In the genomic region with DNA sequence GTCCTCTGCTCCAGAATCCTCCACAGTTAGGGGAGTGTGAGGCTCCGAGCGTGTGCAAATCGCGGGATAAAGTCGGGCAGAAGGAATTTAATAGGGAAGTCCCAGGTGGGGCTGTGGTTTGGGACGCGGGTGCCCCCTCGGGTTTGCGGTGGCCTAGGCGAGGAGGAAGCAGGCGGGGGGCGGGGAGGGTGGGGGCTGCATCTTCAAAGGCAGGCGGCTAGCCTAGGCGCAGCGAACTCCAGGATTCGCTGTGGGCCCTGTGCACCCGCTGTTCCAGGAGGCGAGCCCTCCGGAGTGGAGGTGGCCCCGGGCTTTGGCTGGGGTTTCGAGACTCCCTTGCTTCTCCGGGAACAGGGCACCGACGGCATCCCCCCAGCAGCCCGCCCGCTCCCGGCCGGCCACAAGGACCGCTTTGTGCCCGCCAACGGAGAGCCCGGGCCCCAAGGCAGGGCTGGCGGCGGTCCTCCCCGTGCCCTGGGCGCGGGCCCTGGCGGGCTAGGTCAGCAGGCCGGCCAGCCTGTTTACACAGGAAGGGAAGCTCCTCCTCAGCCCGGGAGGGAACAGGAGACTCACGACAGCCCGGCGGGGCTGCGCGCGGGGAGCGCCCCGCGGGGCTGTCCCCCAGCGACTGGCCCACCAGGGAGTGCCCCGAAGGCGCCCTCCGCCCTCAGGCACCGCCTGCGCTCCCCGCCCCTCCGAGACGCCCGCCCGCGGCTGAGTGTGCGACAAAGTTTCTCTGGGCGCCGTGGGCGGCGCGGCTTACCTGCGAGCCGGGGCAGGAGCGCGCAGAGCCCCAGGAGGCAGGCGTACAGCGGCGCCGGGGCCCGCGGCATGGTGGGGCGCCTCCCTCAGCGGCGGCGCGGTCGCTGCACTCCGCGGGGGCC, we compare ENCODE assay signal across 1 cellular context.
TF ChIP-seq lines count a peak whose summit lies in the region.

No MANE protein-coding gene starts in this region.

TF ChIP-seq in HepG2, 621 proteins besides CTCF, POLR2A, EP300 and RAD21 (continued from another document and continues in another):
- TF ChIP-seq, protein P1, sequence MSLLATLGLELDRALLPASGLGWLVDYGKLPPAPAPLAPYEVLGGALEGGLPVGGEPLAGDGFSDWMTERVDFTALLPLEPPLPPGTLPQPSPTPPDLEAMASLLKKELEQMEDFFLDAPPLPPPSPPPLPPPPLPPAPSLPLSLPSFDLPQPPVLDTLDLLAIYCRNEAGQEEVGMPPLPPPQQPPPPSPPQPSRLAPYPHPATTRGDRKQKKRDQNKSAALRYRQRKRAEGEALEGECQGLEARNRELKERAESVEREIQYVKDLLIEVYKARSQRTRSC (CRISPR knock-in tag; IDR thresholded peaks at IDR 0.05; ENCODE audit: low read depth): no peak
- TF ChIP-seq NR2F2 (IDR thresholded peaks at IDR 0.05; ENCODE audit: borderline replicate concordance, low read depth): no peak
- TF ChIP-seq RORA (CRISPR knock-in tag; IDR thresholded peaks at IDR 0.05): no peak
- TF ChIP-seq TAF15 (IDR thresholded peaks at IDR 0.05; ENCODE audit: low read depth, low read length, poor library complexity, severe bottlenecking): no peak
- TF ChIP-seq POLR2G (IDR thresholded peaks at IDR 0.05; ENCODE audit: low read depth, low read length): peak; percentile 71
- TF ChIP-seq CENPT (CRISPR knock-in tag; IDR thresholded peaks at IDR 0.05; ENCODE audit: low read depth): no peak
- TF ChIP-seq NCOA1 (CRISPR knock-in tag; IDR thresholded peaks at IDR 0.05): no peak
- no peak for TF ChIP-seq ZNF530 (CRISPR knock-in tag; IDR thresholded peaks at IDR 0.05; ENCODE audit: low read depth)
- no peak; the same call in 1 of the 2 replicates for TF ChIP-seq HIVEP1 (CRISPR knock-in tag; IDR thresholded peaks at IDR 0.05)
- peak; percentile 30 for TF ChIP-seq YY1 (IDR thresholded peaks at IDR 0.05; ENCODE audit: insufficient read depth, insufficient replicate concordance, low read depth, low read length)
- TF ChIP-seq ZNF274 (CRISPR knock-in tag; IDR thresholded peaks at IDR 0.05): peak; percentile 34; the same call in 1 of the 2 replicates
- TF ChIP-seq NFE2 (CRISPR knock-in tag; IDR thresholded peaks at IDR 0.05): no peak
- TF ChIP-seq KDM1A (CRISPR knock-in tag; IDR thresholded peaks at IDR 0.05): no peak
- TF ChIP-seq SP140L (CRISPR knock-in tag; IDR thresholded peaks at IDR 0.05; ENCODE audit: borderline replicate concordance): no peak
- TF ChIP-seq, protein P2, sequence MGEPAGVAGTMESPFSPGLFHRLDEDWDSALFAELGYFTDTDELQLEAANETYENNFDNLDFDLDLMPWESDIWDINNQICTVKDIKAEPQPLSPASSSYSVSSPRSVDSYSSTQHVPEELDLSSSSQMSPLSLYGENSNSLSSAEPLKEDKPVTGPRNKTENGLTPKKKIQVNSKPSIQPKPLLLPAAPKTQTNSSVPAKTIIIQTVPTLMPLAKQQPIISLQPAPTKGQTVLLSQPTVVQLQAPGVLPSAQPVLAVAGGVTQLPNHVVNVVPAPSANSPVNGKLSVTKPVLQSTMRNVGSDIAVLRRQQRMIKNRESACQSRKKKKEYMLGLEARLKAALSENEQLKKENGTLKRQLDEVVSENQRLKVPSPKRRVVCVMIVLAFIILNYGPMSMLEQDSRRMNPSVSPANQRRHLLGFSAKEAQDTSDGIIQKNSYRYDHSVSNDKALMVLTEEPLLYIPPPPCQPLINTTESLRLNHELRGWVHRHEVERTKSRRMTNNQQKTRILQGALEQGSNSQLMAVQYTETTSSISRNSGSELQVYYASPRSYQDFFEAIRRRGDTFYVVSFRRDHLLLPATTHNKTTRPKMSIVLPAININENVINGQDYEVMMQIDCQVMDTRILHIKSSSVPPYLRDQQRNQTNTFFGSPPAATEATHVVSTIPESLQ (CRISPR knock-in tag; conservative IDR thresholded peaks at IDR 0.05): no peak
- TF ChIP-seq, protein P3, sequence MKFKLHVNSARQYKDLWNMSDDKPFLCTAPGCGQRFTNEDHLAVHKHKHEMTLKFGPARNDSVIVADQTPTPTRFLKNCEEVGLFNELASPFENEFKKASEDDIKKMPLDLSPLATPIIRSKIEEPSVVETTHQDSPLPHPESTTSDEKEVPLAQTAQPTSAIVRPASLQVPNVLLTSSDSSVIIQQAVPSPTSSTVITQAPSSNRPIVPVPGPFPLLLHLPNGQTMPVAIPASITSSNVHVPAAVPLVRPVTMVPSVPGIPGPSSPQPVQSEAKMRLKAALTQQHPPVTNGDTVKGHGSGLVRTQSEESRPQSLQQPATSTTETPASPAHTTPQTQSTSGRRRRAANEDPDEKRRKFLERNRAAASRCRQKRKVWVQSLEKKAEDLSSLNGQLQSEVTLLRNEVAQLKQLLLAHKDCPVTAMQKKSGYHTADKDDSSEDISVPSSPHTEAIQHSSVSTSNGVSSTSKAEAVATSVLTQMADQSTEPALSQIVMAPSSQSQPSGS (CRISPR knock-in tag; IDR thresholded peaks at IDR 0.05): 0 out of 2 replicates have a peak, but pooled peaks have one; percentile 31
- TF ChIP-seq, protein P4, sequence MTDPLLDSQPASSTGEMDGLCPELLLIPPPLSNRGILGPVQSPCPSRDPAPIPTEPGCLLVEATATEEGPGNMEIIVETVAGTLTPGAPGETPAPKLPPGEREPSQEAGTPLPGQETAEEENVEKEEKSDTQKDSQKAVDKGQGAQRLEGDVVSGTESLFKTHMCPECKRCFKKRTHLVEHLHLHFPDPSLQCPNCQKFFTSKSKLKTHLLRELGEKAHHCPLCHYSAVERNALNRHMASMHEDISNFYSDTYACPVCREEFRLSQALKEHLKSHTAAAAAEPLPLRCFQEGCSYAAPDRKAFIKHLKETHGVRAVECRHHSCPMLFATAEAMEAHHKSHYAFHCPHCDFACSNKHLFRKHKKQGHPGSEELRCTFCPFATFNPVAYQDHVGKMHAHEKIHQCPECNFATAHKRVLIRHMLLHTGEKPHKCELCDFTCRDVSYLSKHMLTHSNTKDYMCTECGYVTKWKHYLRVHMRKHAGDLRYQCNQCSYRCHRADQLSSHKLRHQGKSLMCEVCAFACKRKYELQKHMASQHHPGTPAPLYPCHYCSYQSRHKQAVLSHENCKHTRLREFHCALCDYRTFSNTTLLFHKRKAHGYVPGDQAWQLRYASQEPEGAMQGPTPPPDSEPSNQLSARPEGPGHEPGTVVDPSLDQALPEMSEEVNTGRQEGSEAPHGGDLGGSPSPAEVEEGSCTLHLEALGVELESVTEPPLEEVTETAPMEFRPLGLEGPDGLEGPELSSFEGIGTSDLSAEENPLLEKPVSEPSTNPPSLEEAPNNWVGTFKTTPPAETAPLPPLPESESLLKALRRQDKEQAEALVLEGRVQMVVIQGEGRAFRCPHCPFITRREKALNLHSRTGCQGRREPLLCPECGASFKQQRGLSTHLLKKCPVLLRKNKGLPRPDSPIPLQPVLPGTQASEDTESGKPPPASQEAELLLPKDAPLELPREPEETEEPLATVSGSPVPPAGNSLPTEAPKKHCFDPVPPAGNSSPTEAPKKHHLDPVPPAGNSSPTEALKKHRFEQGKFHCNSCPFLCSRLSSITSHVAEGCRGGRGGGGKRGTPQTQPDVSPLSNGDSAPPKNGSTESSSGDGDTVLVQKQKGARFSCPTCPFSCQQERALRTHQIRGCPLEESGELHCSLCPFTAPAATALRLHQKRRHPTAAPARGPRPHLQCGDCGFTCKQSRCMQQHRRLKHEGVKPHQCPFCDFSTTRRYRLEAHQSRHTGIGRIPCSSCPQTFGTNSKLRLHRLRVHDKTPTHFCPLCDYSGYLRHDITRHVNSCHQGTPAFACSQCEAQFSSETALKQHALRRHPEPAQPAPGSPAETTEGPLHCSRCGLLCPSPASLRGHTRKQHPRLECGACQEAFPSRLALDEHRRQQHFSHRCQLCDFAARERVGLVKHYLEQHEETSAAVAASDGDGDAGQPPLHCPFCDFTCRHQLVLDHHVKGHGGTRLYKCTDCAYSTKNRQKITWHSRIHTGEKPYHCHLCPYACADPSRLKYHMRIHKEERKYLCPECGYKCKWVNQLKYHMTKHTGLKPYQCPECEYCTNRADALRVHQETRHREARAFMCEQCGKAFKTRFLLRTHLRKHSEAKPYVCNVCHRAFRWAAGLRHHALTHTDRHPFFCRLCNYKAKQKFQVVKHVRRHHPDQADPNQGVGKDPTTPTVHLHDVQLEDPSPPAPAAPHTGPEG (CRISPR knock-in tag; IDR thresholded peaks at IDR 0.05): peak; percentile 51; the same call in 1 of the 2 replicates
- no peak for TF ChIP-seq YEATS2 (CRISPR knock-in tag; IDR thresholded peaks at IDR 0.05; ENCODE audit: borderline replicate concordance)
- TF ChIP-seq ZNF33A (CRISPR knock-in tag; IDR thresholded peaks at IDR 0.05; ENCODE audit: borderline replicate concordance): no peak
- no peak for TF ChIP-seq GFI1 (CRISPR knock-in tag; IDR thresholded peaks at IDR 0.05; ENCODE audit: borderline replicate concordance)
- TF ChIP-seq, protein P5, sequence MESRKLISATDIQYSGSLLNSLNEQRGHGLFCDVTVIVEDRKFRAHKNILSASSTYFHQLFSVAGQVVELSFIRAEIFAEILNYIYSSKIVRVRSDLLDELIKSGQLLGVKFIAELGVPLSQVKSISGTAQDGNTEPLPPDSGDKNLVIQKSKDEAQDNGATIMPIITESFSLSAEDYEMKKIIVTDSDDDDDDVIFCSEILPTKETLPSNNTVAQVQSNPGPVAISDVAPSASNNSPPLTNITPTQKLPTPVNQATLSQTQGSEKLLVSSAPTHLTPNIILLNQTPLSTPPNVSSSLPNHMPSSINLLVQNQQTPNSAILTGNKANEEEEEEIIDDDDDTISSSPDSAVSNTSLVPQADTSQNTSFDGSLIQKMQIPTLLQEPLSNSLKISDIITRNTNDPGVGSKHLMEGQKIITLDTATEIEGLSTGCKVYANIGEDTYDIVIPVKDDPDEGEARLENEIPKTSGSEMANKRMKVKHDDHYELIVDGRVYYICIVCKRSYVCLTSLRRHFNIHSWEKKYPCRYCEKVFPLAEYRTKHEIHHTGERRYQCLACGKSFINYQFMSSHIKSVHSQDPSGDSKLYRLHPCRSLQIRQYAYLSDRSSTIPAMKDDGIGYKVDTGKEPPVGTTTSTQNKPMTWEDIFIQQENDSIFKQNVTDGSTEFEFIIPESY (CRISPR knock-in tag; IDR thresholded peaks at IDR 0.05): no peak
- no peak for TF ChIP-seq SOX6 (IDR thresholded peaks at IDR 0.05)
- TF ChIP-seq SOX6 (CRISPR knock-in tag; IDR thresholded peaks at IDR 0.05): no peak
- TF ChIP-seq, protein P6, sequence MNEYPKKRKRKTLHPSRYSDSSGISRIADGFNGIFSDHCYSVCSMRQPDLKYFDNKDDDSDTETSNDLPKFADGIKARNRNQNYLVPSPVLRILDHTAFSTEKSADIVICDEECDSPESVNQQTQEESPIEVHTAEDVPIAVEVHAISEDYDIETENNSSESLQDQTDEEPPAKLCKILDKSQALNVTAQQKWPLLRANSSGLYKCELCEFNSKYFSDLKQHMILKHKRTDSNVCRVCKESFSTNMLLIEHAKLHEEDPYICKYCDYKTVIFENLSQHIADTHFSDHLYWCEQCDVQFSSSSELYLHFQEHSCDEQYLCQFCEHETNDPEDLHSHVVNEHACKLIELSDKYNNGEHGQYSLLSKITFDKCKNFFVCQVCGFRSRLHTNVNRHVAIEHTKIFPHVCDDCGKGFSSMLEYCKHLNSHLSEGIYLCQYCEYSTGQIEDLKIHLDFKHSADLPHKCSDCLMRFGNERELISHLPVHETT (CRISPR knock-in tag; conservative IDR thresholded peaks at IDR 0.05): no peak
- TF ChIP-seq ZNF737 (CRISPR knock-in tag; IDR thresholded peaks at IDR 0.05; ENCODE audit: borderline replicate concordance): no peak
- TF ChIP-seq ZNF3 (CRISPR knock-in tag; IDR thresholded peaks at IDR 0.05): no peak
- no peak for TF ChIP-seq SAFB2 (CRISPR knock-in tag; IDR thresholded peaks at IDR 0.05; ENCODE audit: borderline replicate concordance, low read depth)
- no peak for TF ChIP-seq ZNF790 (CRISPR knock-in tag; IDR thresholded peaks at IDR 0.05; ENCODE audit: borderline replicate concordance)
- TF ChIP-seq, protein P7, sequence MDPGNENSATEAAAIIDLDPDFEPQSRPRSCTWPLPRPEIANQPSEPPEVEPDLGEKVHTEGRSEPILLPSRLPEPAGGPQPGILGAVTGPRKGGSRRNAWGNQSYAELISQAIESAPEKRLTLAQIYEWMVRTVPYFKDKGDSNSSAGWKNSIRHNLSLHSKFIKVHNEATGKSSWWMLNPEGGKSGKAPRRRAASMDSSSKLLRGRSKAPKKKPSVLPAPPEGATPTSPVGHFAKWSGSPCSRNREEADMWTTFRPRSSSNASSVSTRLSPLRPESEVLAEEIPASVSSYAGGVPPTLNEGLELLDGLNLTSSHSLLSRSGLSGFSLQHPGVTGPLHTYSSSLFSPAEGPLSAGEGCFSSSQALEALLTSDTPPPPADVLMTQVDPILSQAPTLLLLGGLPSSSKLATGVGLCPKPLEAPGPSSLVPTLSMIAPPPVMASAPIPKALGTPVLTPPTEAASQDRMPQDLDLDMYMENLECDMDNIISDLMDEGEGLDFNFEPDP (CRISPR knock-in tag; conservative IDR thresholded peaks at IDR 0.05): no peak
- no peak for TF ChIP-seq MTA3 (CRISPR knock-in tag; IDR thresholded peaks at IDR 0.05)
- peak; percentile 39; the same call in 1 of the 2 replicates for TF ChIP-seq KAT8 (CRISPR knock-in tag; IDR thresholded peaks at IDR 0.05)
- no peak for TF ChIP-seq ZNF354B (CRISPR knock-in tag; IDR thresholded peaks at IDR 0.05)
- TF ChIP-seq, protein P8, sequence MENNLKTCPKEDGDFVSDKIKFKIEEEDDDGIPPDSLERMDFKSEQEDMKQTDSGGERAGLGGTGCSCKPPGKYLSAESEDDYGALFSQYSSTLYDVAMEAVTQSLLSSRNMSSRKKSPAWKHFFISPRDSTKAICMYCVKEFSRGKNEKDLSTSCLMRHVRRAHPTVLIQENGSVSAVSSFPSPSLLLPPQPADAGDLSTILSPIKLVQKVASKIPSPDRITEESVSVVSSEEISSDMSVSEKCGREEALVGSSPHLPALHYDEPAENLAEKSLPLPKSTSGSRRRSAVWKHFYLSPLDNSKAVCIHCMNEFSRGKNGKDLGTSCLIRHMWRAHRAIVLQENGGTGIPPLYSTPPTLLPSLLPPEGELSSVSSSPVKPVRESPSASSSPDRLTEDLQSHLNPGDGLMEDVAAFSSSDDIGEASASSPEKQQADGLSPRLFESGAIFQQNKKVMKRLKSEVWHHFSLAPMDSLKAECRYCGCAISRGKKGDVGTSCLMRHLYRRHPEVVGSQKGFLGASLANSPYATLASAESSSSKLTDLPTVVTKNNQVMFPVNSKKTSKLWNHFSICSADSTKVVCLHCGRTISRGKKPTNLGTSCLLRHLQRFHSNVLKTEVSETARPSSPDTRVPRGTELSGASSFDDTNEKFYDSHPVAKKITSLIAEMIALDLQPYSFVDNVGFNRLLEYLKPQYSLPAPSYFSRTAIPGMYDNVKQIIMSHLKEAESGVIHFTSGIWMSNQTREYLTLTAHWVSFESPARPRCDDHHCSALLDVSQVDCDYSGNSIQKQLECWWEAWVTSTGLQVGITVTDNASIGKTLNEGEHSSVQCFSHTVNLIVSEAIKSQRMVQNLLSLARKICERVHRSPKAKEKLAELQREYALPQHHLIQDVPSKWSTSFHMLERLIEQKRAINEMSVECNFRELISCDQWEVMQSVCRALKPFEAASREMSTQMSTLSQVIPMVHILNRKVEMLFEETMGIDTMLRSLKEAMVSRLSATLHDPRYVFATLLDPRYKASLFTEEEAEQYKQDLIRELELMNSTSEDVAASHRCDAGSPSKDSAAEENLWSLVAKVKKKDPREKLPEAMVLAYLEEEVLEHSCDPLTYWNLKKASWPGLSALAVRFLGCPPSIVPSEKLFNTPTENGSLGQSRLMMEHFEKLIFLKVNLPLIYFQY (CRISPR knock-in tag; IDR thresholded peaks at IDR 0.05; ENCODE audit: borderline replicate concordance): 0 out of 2 replicates have a peak, but pooled peaks have one; percentile 51
- TF ChIP-seq ZNF10 (CRISPR knock-in tag; IDR thresholded peaks at IDR 0.05; ENCODE audit: borderline replicate concordance, low read depth): no peak
- TF ChIP-seq ZNF652 (CRISPR knock-in tag; IDR thresholded peaks at IDR 0.05; ENCODE audit: borderline replicate concordance, low read depth): no peak
- 0 out of 2 replicates have a peak, but pooled peaks have one; percentile 6 for TF ChIP-seq ZFP90 (CRISPR knock-in tag; IDR thresholded peaks at IDR 0.05; ENCODE audit: borderline replicate concordance)
- no peak; the same call in 1 of the 2 replicates for TF ChIP-seq TCF7 (IDR thresholded peaks at IDR 0.05; ENCODE audit: low read depth)
- no peak for TF ChIP-seq ZNF496 (CRISPR knock-in tag; IDR thresholded peaks at IDR 0.05; ENCODE audit: insufficient replicate concordance)
- TF ChIP-seq CBX1 (IDR thresholded peaks at IDR 0.05; ENCODE audit: low read depth): no peak
